10 cellular contexts compared by ENCODE assay signal in the genomic region with DNA sequence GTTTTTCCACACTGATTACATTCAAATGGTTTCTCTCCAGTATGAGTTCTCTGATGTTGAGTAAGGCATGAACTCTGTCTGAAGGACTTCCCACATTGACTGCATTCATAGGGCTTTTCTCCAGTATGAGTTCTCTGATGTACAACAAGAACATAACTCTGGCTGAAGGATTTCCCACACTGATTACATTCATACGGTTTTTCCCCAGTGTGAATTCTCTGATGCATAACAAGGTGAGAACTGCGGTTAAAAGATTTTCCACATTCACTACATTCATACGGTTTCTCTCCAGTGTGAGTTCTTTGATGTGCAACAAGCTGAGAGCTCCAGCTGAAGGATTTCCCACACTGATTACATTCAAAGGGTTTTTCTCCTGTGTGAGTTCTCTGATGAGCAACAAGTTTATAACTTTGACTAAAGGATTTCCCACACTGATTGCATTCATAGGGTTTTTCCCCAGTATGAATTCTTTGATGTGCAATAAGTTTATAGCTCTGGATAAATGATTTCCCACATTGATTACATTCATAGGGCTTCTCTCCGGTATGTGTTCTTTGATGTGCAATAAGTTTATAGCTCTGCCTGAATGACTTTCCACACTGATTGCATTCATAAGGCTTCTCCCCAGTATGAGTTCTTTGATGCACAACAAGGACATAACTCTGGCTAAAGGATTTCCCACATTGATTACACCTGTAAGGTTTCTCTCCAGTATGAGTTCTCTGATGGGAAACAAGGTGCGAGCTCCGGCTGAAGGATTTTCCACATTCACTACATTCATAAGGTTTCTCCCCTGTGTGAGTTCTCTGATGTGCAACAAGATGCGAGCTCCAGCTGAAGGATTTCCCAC. TPM values are rescaled to one million over a fixed set of nuclear protein-coding genes. Genes with fewer than 3 reads are reported as not detected.
DNase-seq lines count a peak whose midpoint lies in the region; ATAC-seq and TF ChIP-seq lines count a peak whose summit lies in the region.
"Had no signal": no experiment of that assay in that cellular context is flagged by ENCODE, and none has a peak within 500 bp of the region (broad histone marks: within the 10 kb centered on the region; RNA-seq: fewer than 3 reads in every experiment).

No MANE protein-coding gene starts in this region.

- POLR2A ChIA-PET in naive thymus-derived CD4-positive, alpha-beta T cell (lab: Charles Lee): interaction anchor here (0.6 to 0.7 kb wide), 2 partner anchors 204 to 428 kb away, joined by 3 read pairs; no protein-coding TSS in a partner anchor

- CTCF ChIA-PET in naive thymus-derived CD4-positive, alpha-beta T cell (lab: Charles Lee): no interaction called here

- no peaks in the 10 kb centered on the region for H3K27me3 ChIP-seq in naive thymus-derived CD4-positive, alpha-beta T cell (ENCODE audit: control insufficient read depth in 2 of 2, insufficient read depth in 2 of 2, low read length in 2 of 2)

- no peaks in the 10 kb centered on the region for H3K4me1 ChIP-seq in naive thymus-derived CD4-positive, alpha-beta T cell (ENCODE audit: control insufficient read depth in 2 of 2, insufficient read depth in 2 of 2, low read length in 2 of 2)

- peaks cover 35 to 54% (median 39%) of the 10 kb centered on the region in 3 experiments for H3K36me3 ChIP-seq in naive thymus-derived CD4-positive, alpha-beta T cell (ENCODE audit: control insufficient read depth in 2 of 3, insufficient read depth in 3 of 3, low read length in 3 of 3)

- H3K36me3 Mint-ChIP-seq in naive thymus-derived CD4-positive, alpha-beta T cell: peaks cover 53 to 89% (median 69%) of the 10 kb centered on the region in 5 donors
- H3K36me3 Mint-ChIP-seq in osteocyte (ENCODE audit: unreplicated experiment): peaks cover 91% of the 10 kb centered on the region

- ATAC-seq in naive thymus-derived CD4-positive, alpha-beta T cell: no peak

- peak overlapping the region in 6 of 10 donors; percentile 2 to 47 (median 39) for H3K4me3 Mint-ChIP-seq in naive thymus-derived CD4-positive, alpha-beta T cell
- no peak overlapping the region for H3K4me3 Mint-ChIP-seq in osteocyte (ENCODE audit: unreplicated experiment)

- peaks cover 18 to 100% (median 94%) of the 10 kb centered on the region in 11 donors for H3K9me3 Mint-ChIP-seq in naive thymus-derived CD4-positive, alpha-beta T cell
- H3K9me3 Mint-ChIP-seq in osteocyte (ENCODE audit: unreplicated experiment): peaks cover 65% of the 10 kb centered on the region

- H3K4me1 Mint-ChIP-seq in naive thymus-derived CD4-positive, alpha-beta T cell: no peaks in the 10 kb centered on the region
- no peaks in the 10 kb centered on the region for H3K4me1 Mint-ChIP-seq in osteocyte (ENCODE audit: unreplicated experiment)

- peak overlapping the region in 6 of 9 donors; percentile 17 to 92 (median 44) for H3K27ac Mint-ChIP-seq in naive thymus-derived CD4-positive, alpha-beta T cell
- H3K27ac Mint-ChIP-seq in osteocyte (ENCODE audit: unreplicated experiment): no peak overlapping the region

- no peak overlapping the region for H3K4me3 ChIP-seq in cardiac fibroblast (replicated peaks in 1 of 2; ENCODE audit: low read depth in 2 of 2, low read length in 2 of 2)
- peak overlapping the region; percentile 1 for H3K4me3 ChIP-seq in naive thymus-derived CD4-positive, alpha-beta T cell (ENCODE audit: low read length)
- H3K4me3 ChIP-seq: lung had no signal

- H3K9me3 ChIP-seq in naive thymus-derived CD4-positive, alpha-beta T cell (ENCODE audit: control insufficient read depth in 2 of 3, low read length in 3 of 3): peaks cover 55 to 100% (median 81%) of the 10 kb centered on the region in 3 experiments

- peak; percentile 27 for DNase-seq in NCI-H2171 treated with DMSO at 0.1 percent for 48 hours (lab: John Stamatoyannopoulos, UW)
- DNase-seq in NCI-H2171 (lab: John Stamatoyannopoulos, UW): no peak
- DNase-seq in MV-4-11 (lab: John Stamatoyannopoulos, UW): peak; percentile 50
- peak; percentile 23 to 46 for DNase-seq in cardiac fibroblast (ENCODE audit: low read depth in 2 of 2)
- peak in 5 of 9 donors; percentile 8 to 27 (median 15) for DNase-seq in naive thymus-derived CD4-positive, alpha-beta T cell
- no peak for DNase-seq in osteocyte (ENCODE audit: extremely low spot score, unreplicated experiment)
- DNase-seq in activated gamma-delta T cell (lab: John Stamatoyannopoulos, UW): no peak
- DNase-seq in AG20443 (ENCODE audit: low spot score): no peak

- intact Hi-C loops in naive thymus-derived CD4-positive, alpha-beta T cell (cut with micrococcal nuclease): no loop called here

- TF ChIP-seq CTCF in cardiac fibroblast (IDR thresholded peaks at IDR 0.05; ENCODE audit: low read depth, low read length) (no peak), osteocyte (IDR thresholded peaks at IDR 0.05) (no peak)

- no peak overlapping the region for H3K27ac ChIP-seq in naive thymus-derived CD4-positive, alpha-beta T cell (ENCODE audit: low read depth, low read length)

- no peaks in the 10 kb centered on the region for H3K27me3 Mint-ChIP-seq in naive thymus-derived CD4-positive, alpha-beta T cell
- no peaks in the 10 kb centered on the region for H3K27me3 Mint-ChIP-seq in osteocyte (ENCODE audit: unreplicated experiment)

RNA-seq across cellular contexts. Expression of gene ZNF180, which starts 23.5 kb away (rescaled TPM):
- 10 to 100 TPM in 3 of 5 experiments, 1 to 10 TPM in 2; 7.5 to 17.7 (median 10.6) TPM for total RNA-seq in naive thymus-derived CD4-positive, alpha-beta T cell
- 10 to 100 TPM in 1 of 2 donors, 1 to 10 TPM in 1; 6.3 to 18.6 TPM for polyA plus RNA-seq in naive thymus-derived CD4-positive, alpha-beta T cell
- total RNA-seq in osteocyte: 7.0 and 8.9 TPM in 2 replicates

RNA-seq across cellular contexts. Expression of gene ZNF229, which starts 28.5 kb away (rescaled TPM):
- 1 to 10 TPM in 2 of 5 experiments, under 1 TPM in 3; 0.15 to 2.3 (median 0.73) TPM for total RNA-seq in naive thymus-derived CD4-positive, alpha-beta T cell
- polyA plus RNA-seq in naive thymus-derived CD4-positive, alpha-beta T cell: 1 to 10 TPM; 2.4 to 2.5 TPM
- total RNA-seq in osteocyte: 4.6 and 4.8 TPM in 2 replicates

RNA-seq across cellular contexts. Expression of gene CEACAM20, which starts 52.7 kb away (rescaled TPM):
- total RNA-seq in naive thymus-derived CD4-positive, alpha-beta T cell: not detected
- polyA plus RNA-seq in naive thymus-derived CD4-positive, alpha-beta T cell: not detected
- not detected in 2 replicates for total RNA-seq in osteocyte
- total RNA-seq: cardiac septum, lung had no signal
- polyA plus RNA-seq: lung had no signal

Comparison
In these comparisons a context has a peak if more than half of its experiments do, and no peak if none do; other contexts are left out.
1. DNase-seq: peak in NCI-H2171 treated with DMSO at 0.1 percent for 48 hours (single experiment), MV-4-11 (single experiment), cardiac fibroblast (2 of 2) and naive thymus-derived CD4-positive, alpha-beta T cell (5 of 9); none in NCI-H2171 (single experiment), osteocyte (single experiment), activated gamma-delta T cell (single experiment) and AG20443 (single experiment).